Comparison of ENCODE assay signal across 22 cellular contexts in the genomic region with DNA sequence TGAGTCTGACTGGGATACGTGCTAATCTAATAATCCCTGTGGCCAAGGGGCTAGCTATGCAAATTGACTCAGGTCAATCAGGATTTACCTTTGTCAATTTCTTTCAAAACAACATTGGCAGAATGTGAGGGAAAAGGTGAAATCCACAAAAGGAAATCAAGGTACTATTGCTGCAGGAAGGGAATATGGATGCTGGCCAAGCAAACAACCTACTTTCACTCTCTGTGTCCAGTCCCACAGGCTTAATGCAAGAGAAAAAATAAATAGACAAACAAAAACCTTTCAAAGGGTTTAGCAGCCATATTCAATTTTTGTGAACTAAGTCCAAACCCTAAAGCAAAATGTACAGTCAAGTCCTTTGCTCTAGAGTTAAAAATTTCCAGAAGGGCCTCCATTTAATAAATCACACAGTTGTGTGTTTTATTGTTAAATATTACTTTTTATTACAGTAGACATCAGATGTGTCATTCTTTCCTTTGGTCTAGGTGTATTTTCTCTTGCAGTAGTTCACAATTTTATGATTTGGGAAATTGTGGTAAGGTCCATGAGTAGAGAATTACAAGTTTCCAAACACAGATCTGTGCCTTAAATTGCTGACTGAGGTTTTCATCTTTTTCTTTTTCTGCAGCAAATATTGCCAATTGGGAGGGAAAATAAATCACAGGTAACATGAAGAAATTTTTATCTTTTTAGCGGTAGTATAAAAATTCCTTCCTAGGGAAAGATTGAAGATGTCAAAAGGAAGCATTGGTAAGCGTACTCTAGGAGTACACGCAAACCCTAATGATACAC.
DNase-seq lines count a peak whose midpoint lies in the region; ATAC-seq, FAIRE-seq and TF ChIP-seq lines count a peak whose summit lies in the region.
"Had no signal": no experiment of that assay in that cellular context is flagged by ENCODE, and none has a peak within 500 bp of the region (broad histone marks: within the 10 kb centered on the region; RNA-seq: fewer than 3 reads in every experiment).

No MANE protein-coding gene starts in this region.

- H3F3A ChIP-seq in GM23338 (replicated peaks; ENCODE audit: low read depth) = no peaks in the 10 kb centered on the region
- H3F3A ChIP-seq in neural progenitor cell (ENCODE audit: low read depth) = no peaks in the 10 kb centered on the region

- no peak for TF ChIP-seq EP300 in A549 (IDR thresholded peaks at IDR 0.05)

- no peak overlapping the region for H3K27ac ChIP-seq in A549
- no peak overlapping the region for H3K27ac ChIP-seq in GM23338 (ENCODE audit: low read depth)
- no peak overlapping the region for H3K27ac ChIP-seq in neural progenitor cell

- no peak overlapping the region for H3K27ac Mint-ChIP-seq in GM23338
- H3K27ac Mint-ChIP-seq in neural progenitor cell = no peak overlapping the region
- H3K27ac Mint-ChIP-seq: CD4-positive, CD25-positive, alpha-beta regulatory T cell; CD8-positive, alpha-beta memory T cell had no signal

- FAIRE-seq in A549 (lab: Jason Lieb, UNC) = no peak
- FAIRE-seq: GM12892, GM18507, K562 had no signal

- H3K36me3 Mint-ChIP-seq in GM23338 (ENCODE audit: low read depth) (no peaks in the 10 kb centered on the region), neural progenitor cell (no peaks in the 10 kb centered on the region)
- H3K36me3 Mint-ChIP-seq: CD4-positive, CD25-positive, alpha-beta regulatory T cell; CD8-positive, alpha-beta memory T cell had no signal

- H3K79me2 ChIP-seq in GM23338 (replicated peaks; ENCODE audit: insufficient read depth) = no peaks in the 10 kb centered on the region
- no peaks in the 10 kb centered on the region for H3K79me2 ChIP-seq in neural progenitor cell (ENCODE audit: low read depth)

- 39% methylated on average over 4 of the region's 4 CpGs for WGBS in A549 (ENCODE audit: missing lambda C conversion rate)

- H3K9me3 Mint-ChIP-seq in GM23338 (no peaks in the 10 kb centered on the region), neural progenitor cell (no peaks in the 10 kb centered on the region)
- H3K9me3 Mint-ChIP-seq: CD8-positive, alpha-beta memory T cell had no signal

- no peak for TF ChIP-seq RAD21 in A549 (conservative IDR thresholded peaks at IDR 0.05 in 1 of 2, IDR thresholded peaks at IDR 0.05 in 1 of 2)

- CTCF ChIA-PET in A549 (lab: Yijun Ruan, JAX) = no interaction called here

- H3K27me3 ChIP-seq in GM23338 (ENCODE audit: insufficient read depth) (no peaks in the 10 kb centered on the region), neural progenitor cell (no peaks in the 10 kb centered on the region)
- H3K27me3 ChIP-seq: BE2C had no signal

- H3K27me3 Mint-ChIP-seq in GM23338 (ENCODE audit: insufficient read depth, low read depth, poor library complexity) (no peaks in the 10 kb centered on the region), neural progenitor cell (ENCODE audit: insufficient read depth, low read depth) (no peaks in the 10 kb centered on the region)
- H3K27me3 Mint-ChIP-seq: CD8-positive, alpha-beta memory T cell had no signal

- H3K4me1 Mint-ChIP-seq in GM23338 (no peaks in the 10 kb centered on the region; the same call in 2 of the 3 replicates), neural progenitor cell (peaks cover 25% of the 10 kb centered on the region)
- H3K4me1 Mint-ChIP-seq: CD4-positive, CD25-positive, alpha-beta regulatory T cell; CD8-positive, alpha-beta memory T cell had no signal

- H3K9ac ChIP-seq in neural progenitor cell = no peak overlapping the region

- H3K4me1 ChIP-seq in A549 (no peaks in the 10 kb centered on the region), GM23338 (ENCODE audit: insufficient read depth) (no peaks in the 10 kb centered on the region), neural progenitor cell (peaks cover 13% of the 10 kb centered on the region)
- H3K4me1 ChIP-seq: BE2C had no signal

- H3K4me2 ChIP-seq in A549 (no peak overlapping the region), GM23338 (no peak overlapping the region), neural progenitor cell (no peak overlapping the region)

- ATAC-seq in A549 (no peak), GM23338 (no peak), left lobe of liver (peak; percentile 58)
- ATAC-seq in activated CD4-positive, CD25-positive, alpha-beta regulatory T cell treated with anti-CD3 and anti-CD28 coated beads, Interleukin-2, amount 50 U/mL, for 24 hours = no peak
- ATAC-seq: K562 had no signal

- no peaks in the 10 kb centered on the region for H3K9me3 ChIP-seq in A549
- no peaks in the 10 kb centered on the region for H3K9me3 ChIP-seq in neural progenitor cell (ENCODE audit: low read depth)
- H3K9me3 ChIP-seq: BE2C had no signal

- H3K9me2 ChIP-seq in GM23338 (ENCODE audit: insufficient read depth) = no peaks in the 10 kb centered on the region

- no peak overlapping the region for H3K4me3 ChIP-seq in A549
- H3K4me3 ChIP-seq in GM23338 = no peak overlapping the region
- H3K4me3 ChIP-seq in neural progenitor cell = no peak overlapping the region
- H3K4me3 ChIP-seq: K562 had no signal

- POLR2A ChIA-PET in A549 (lab: Yijun Ruan, JAX) = no interaction called here

- H2AFZ ChIP-seq in GM23338 = peak overlapping the region; percentile 10; the same call in 1 of the 2 replicates
- H2AFZ ChIP-seq in neural progenitor cell (replicated peaks) = peak overlapping the region; percentile 18

- no peak for TF ChIP-seq CTCF in A549 (IDR thresholded peaks at IDR 0.05)
- TF ChIP-seq CTCF in GM23338 (conservative IDR thresholded peaks at IDR 0.05; ENCODE audit: low read depth in 2 of 2) = no peak
- no peak for TF ChIP-seq CTCF in neural progenitor cell (IDR thresholded peaks at IDR 0.05)

- H3K36me3 ChIP-seq in GM23338 (ENCODE audit: insufficient read depth) (no peaks in the 10 kb centered on the region), neural progenitor cell (no peaks in the 10 kb centered on the region)
- H3K36me3 ChIP-seq: BE2C had no signal

- H4K20me1 ChIP-seq in GM23338 (replicated peaks; ENCODE audit: insufficient read depth) (no peaks in the 10 kb centered on the region), neural progenitor cell (ENCODE audit: low read depth) (no peaks in the 10 kb centered on the region)

- DNase-seq in A549 (ENCODE audit: low read depth in 1 of 2, low spot score in 1 of 2) = no peak
- DNase-seq in GM23338 (ENCODE audit: low spot score) = no peak
- DNase-seq in left lobe of liver (ENCODE audit: low spot score) = no peak
- DNase-seq in neural progenitor cell (ENCODE audit: low spot score) = no peak
- no peak for DNase-seq in pons (ENCODE audit: low spot score)
- no peak for DNase-seq in dermis blood vessel endothelial cell
- DNase-seq: ACHN; BE2C; C1 segment of cervical spinal cord; CD4-positive, CD25-positive, alpha-beta regulatory T cell; CD8-positive, alpha-beta memory T cell; COR-L47; DMS 273 treated with DMSO at 0.1 percent for 48 hours; DMS53; DND-41; EL; GOT3; H7 had no signal

- H3K4me3 Mint-ChIP-seq in GM23338 (no peak overlapping the region), neural progenitor cell (no peak overlapping the region)
- H3K4me3 Mint-ChIP-seq: CD4-positive, CD25-positive, alpha-beta regulatory T cell; CD8-positive, alpha-beta memory T cell had no signal

- TF ChIP-seq POLR2A in A549 (IDR thresholded peaks at IDR 0.05; ENCODE audit: low read length) = no peak

TF ChIP-seq in A549, 52 proteins besides CTCF, POLR2A, EP300 and RAD21:
- TF ChIP-seq MAFK (IDR thresholded peaks at IDR 0.05; ENCODE audit: partially characterized antibody) = peak; percentile 37
- no peak for TF ChIP-seq JUN (IDR thresholded peaks at IDR 0.05)
- no peak for TF ChIP-seq POLR2AphosphoS2 (conservative IDR thresholded peaks at IDR 0.05; ENCODE audit: low read length)

TF ChIP-seq in GM23338, 12 proteins besides CTCF, POLR2A, EP300 and RAD21:
- no peak for TF ChIP-seq CREB1 (CRISPR knock-in tag; IDR thresholded peaks at IDR 0.05; ENCODE audit: low read depth)
- no peak for TF ChIP-seq JUNB (IDR thresholded peaks at IDR 0.05; ENCODE audit: unreplicated experiment)
- TF ChIP-seq, protein P1, sequence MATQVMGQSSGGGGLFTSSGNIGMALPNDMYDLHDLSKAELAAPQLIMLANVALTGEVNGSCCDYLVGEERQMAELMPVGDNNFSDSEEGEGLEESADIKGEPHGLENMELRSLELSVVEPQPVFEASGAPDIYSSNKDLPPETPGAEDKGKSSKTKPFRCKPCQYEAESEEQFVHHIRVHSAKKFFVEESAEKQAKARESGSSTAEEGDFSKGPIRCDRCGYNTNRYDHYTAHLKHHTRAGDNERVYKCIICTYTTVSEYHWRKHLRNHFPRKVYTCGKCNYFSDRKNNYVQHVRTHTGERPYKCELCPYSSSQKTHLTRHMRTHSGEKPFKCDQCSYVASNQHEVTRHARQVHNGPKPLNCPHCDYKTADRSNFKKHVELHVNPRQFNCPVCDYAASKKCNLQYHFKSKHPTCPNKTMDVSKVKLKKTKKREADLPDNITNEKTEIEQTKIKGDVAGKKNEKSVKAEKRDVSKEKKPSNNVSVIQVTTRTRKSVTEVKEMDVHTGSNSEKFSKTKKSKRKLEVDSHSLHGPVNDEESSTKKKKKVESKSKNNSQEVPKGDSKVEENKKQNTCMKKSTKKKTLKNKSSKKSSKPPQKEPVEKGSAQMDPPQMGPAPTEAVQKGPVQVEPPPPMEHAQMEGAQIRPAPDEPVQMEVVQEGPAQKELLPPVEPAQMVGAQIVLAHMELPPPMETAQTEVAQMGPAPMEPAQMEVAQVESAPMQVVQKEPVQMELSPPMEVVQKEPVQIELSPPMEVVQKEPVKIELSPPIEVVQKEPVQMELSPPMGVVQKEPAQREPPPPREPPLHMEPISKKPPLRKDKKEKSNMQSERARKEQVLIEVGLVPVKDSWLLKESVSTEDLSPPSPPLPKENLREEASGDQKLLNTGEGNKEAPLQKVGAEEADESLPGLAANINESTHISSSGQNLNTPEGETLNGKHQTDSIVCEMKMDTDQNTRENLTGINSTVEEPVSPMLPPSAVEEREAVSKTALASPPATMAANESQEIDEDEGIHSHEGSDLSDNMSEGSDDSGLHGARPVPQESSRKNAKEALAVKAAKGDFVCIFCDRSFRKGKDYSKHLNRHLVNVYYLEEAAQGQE (IDR thresholded peaks at IDR 0.05; ENCODE audit: unreplicated experiment) = no peak
- TF ChIP-seq EZH2 (IDR thresholded peaks at IDR 0.05; ENCODE audit: low read depth, unreplicated experiment) = no peak
- TF ChIP-seq ZNF331 (CRISPR knock-in tag; IDR thresholded peaks at IDR 0.05; ENCODE audit: low read depth) = no peak
